Comparison of ENCODE assay signal across 16 cellular contexts in genomic region chr7:107613948-107614347, GRCh38. TPM values are rescaled to one million over a fixed set of nuclear protein-coding genes. Genes with fewer than 3 reads are reported as not detected.
"Had no signal": no experiment of that assay in that cellular context is flagged by ENCODE, and none has a peak within 500 bp of the region (broad histone marks: within the 10 kb centered on the region; RNA-seq: fewer than 3 reads in every experiment).

No MANE protein-coding gene starts in this region.

- H3K36me3 ChIP-seq: uterus had no signal

- H3K27ac ChIP-seq: brain microvascular endothelial cell, thyroid gland, uterus, WERI-Rb-1 had no signal

- H3K9me3 ChIP-seq: gastrocnemius medialis, thyroid gland, uterus had no signal

- H3K4me3 ChIP-seq: gastrocnemius medialis, thyroid gland, uterus had no signal

- DNase-seq: activated CD4-positive, alpha-beta T cell treated with anti-CD3 and anti-CD28 coated beads for 36 hours; activated CD8-positive, alpha-beta T cell treated with anti-CD3 and anti-CD28 coated beads, Interleukin-2, amount 10 ng/mL, durations not matched to agents 7 days and 5 days; activated naive CD4-positive, alpha-beta T cell treated with anti-CD3 and anti-CD28 coated beads, Interleukin-2, amount 50 U/mL, for 16 hours; cerebellar nuclear complex; gastrocnemius medialis; kidney; left ventricle myocardium superior; small intestine; T-cell; T1000; thyroid gland; uterus; WERI-Rb-1 had no signal

- ATAC-seq: activated CD4-positive, alpha-beta T cell treated with anti-CD3 and anti-CD28 coated beads for 36 hours; activated CD8-positive, alpha-beta T cell treated with anti-CD3 and anti-CD28 coated beads, Interleukin-2, amount 10 ng/mL, durations not matched to agents 7 days and 5 days; activated T-helper 17 cell treated with anti-CD3 and anti-CD28 coated beads, Interleukin-2, amount 50 U/mL, for 72 hours; left ventricle myocardium superior; T-cell had no signal

- H3K27me3 ChIP-seq: brain microvascular endothelial cell, gastrocnemius medialis, thyroid gland, uterus had no signal

- FAIRE-seq: kidney, small intestine had no signal

RNA-seq across cellular contexts. Expression of gene SLC26A4, which starts 46.7 kb away (rescaled TPM):
- polyA plus RNA-seq: neural cell had no signal
